In the genomic region with DNA sequence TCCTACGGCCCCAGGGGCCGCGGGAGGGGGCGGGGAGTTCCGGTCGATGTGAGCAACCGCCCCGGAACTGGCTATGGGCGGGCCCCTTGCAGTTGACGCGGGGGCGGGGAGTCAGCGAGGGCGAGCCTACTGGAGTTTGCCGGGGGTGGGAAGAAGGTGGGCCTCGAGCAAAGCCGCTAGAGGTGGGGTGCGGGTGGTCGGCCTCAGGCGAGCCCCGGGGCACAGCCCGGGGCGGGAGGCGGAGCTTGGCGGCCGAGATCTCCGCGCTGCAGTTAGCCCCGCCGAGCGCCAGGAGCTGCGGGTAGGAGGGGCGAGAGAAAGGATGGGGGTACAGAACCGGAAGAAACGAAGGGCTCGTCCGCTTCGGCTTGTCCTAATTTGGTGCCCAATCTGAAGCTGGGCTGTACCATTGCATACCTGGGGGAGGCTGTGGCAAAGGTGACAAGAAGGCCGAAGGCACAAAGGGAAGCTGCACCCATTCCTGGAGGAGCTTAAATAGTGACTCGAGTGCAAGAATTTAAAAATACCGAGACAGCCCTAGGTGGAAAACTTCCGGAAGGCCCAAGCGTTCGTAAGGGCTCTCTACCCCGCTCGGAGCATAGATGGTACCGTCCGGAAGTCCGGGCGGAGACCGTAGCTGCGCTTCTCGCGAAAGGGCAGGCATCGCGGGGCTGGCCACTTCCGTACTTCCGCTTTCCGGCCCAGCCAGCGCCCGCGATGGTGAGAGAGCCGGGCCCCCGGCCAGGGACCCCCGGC, we compare ENCODE assay signal across 1 cellular context.
TF ChIP-seq lines count a peak whose summit lies in the region.

TSS of gene ARPC4 (plus strand) at position 678 of the 756 bp plus-strand sequence. CDS start at position 718, 40 bp downstream.
TSS of gene TADA3 (minus strand) at position 69 of the 756 bp plus-strand sequence. CDS start 1,007 bp downstream, outside the sequence.

TF ChIP-seq in K562, 482 proteins besides CTCF, POLR2A, EP300 and RAD21 (continued from another document and continues in another):
- TF ChIP-seq, protein P1, sequence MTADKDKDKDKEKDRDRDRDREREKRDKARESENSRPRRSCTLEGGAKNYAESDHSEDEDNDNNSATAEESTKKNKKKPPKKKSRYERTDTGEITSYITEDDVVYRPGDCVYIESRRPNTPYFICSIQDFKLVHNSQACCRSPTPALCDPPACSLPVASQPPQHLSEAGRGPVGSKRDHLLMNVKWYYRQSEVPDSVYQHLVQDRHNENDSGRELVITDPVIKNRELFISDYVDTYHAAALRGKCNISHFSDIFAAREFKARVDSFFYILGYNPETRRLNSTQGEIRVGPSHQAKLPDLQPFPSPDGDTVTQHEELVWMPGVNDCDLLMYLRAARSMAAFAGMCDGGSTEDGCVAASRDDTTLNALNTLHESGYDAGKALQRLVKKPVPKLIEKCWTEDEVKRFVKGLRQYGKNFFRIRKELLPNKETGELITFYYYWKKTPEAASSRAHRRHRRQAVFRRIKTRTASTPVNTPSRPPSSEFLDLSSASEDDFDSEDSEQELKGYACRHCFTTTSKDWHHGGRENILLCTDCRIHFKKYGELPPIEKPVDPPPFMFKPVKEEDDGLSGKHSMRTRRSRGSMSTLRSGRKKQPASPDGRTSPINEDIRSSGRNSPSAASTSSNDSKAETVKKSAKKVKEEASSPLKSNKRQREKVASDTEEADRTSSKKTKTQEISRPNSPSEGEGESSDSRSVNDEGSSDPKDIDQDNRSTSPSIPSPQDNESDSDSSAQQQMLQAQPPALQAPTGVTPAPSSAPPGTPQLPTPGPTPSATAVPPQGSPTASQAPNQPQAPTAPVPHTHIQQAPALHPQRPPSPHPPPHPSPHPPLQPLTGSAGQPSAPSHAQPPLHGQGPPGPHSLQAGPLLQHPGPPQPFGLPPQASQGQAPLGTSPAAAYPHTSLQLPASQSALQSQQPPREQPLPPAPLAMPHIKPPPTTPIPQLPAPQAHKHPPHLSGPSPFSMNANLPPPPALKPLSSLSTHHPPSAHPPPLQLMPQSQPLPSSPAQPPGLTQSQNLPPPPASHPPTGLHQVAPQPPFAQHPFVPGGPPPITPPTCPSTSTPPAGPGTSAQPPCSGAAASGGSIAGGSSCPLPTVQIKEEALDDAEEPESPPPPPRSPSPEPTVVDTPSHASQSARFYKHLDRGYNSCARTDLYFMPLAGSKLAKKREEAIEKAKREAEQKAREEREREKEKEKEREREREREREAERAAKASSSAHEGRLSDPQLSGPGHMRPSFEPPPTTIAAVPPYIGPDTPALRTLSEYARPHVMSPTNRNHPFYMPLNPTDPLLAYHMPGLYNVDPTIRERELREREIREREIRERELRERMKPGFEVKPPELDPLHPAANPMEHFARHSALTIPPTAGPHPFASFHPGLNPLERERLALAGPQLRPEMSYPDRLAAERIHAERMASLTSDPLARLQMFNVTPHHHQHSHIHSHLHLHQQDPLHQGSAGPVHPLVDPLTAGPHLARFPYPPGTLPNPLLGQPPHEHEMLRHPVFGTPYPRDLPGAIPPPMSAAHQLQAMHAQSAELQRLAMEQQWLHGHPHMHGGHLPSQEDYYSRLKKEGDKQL (CRISPR knock-in tag; IDR thresholded peaks at IDR 0.05; ENCODE audit: borderline replicate concordance), result no peak
- TF ChIP-seq ZNF444 (CRISPR knock-in tag; IDR thresholded peaks at IDR 0.05), result no peak
- no peak for TF ChIP-seq CTCFL (IDR thresholded peaks at IDR 0.05; ENCODE audit: borderline replicate concordance, insufficient read depth, low read depth, low read length, poor library complexity, severe bottlenecking)
- no peak for TF ChIP-seq SETDB1 (IDR thresholded peaks at IDR 0.05; ENCODE audit: low read length)
- TF ChIP-seq ZNF589 (CRISPR knock-in tag; IDR thresholded peaks at IDR 0.05; ENCODE audit: low read depth), result no peak
- TF ChIP-seq, protein P2, sequence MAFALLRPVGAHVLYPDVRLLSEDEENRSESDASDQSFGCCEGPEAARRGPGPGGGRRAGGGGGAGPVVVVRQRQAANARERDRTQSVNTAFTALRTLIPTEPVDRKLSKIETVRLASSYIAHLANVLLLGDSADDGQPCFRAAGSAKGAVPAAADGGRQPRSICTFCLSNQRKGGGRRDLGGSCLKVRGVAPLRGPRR (CRISPR knock-in tag; IDR thresholded peaks at IDR 0.05), result no peak
- no peak for TF ChIP-seq MEIS2 (IDR thresholded peaks at IDR 0.05; ENCODE audit: partially characterized antibody)
- peak; percentile 39; the same call in 1 of the 2 replicates for TF ChIP-seq ARID1B (IDR thresholded peaks at IDR 0.05)
- no peak for TF ChIP-seq ZNF395 (CRISPR knock-in tag; IDR thresholded peaks at IDR 0.05)
- peak; percentile 47 for TF ChIP-seq PML (IDR thresholded peaks at IDR 0.05; ENCODE audit: low read length)
- peak; percentile 43 to 100; a peak in 3 of 4 replicates for TF ChIP-seq FOXK2 (conservative IDR thresholded peaks at IDR 0.05 in 1 of 2, IDR thresholded peaks at IDR 0.05 in 1 of 2; ENCODE audit: low read depth in 2 of 2)
- TF ChIP-seq, protein P3, sequence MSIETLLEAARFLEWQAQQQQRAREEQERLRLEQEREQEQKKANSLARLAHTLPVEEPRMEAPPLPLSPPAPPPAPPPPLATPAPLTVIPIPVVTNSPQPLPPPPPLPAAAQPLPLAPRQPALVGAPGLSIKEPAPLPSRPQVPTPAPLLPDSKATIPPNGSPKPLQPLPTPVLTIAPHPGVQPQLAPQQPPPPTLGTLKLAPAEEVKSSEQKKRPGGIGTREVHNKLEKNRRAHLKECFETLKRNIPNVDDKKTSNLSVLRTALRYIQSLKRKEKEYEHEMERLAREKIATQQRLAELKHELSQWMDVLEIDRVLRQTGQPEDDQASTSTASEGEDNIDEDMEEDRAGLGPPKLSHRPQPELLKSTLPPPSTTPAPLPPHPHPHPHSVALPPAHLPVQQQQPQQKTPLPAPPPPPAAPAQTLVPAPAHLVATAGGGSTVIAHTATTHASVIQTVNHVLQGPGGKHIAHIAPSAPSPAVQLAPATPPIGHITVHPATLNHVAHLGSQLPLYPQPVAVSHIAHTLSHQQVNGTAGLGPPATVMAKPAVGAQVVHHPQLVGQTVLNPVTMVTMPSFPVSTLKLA (conservative IDR thresholded peaks at IDR 0.05), result peak; percentile 59 to 73; a peak in 3 of 4 replicates
- TF ChIP-seq ZNF224 (CRISPR knock-in tag; IDR thresholded peaks at IDR 0.05), result no peak
- no peak for TF ChIP-seq DACH1 (IDR thresholded peaks at IDR 0.05; ENCODE audit: partially characterized antibody)
- no peak for TF ChIP-seq TFAM (CRISPR knock-in tag; conservative IDR thresholded peaks at IDR 0.05)
- no peak for TF ChIP-seq CEBPB (tag; IDR thresholded peaks at IDR 0.05)
- peak in 1 of 2 experiments; percentile 100; a peak in 2 of 4 replicates for TF ChIP-seq NONO (IDR thresholded peaks at IDR 0.05; ENCODE audit: low read depth in 2 of 2, low read length in 1 of 2)
- no peak for TF ChIP-seq NR2F6 (CRISPR knock-in tag; IDR thresholded peaks at IDR 0.05)
- TF ChIP-seq ETS2 (tag; IDR thresholded peaks at IDR 0.05; ENCODE audit: borderline replicate concordance, poor library complexity, severe bottlenecking), result no peak
- peak; percentile 94 for TF ChIP-seq BHLHE40 (IDR thresholded peaks at IDR 0.05; ENCODE audit: low read length)
- TF ChIP-seq ZNF639 (CRISPR knock-in tag; conservative IDR thresholded peaks at IDR 0.05 in 1 of 2, IDR thresholded peaks at IDR 0.05 in 1 of 2), result no peak
- TF ChIP-seq XRCC4 (IDR thresholded peaks at IDR 0.05; ENCODE audit: extremely low read depth, insufficient read depth, insufficient read length), result no peak
- TF ChIP-seq, protein P4, sequence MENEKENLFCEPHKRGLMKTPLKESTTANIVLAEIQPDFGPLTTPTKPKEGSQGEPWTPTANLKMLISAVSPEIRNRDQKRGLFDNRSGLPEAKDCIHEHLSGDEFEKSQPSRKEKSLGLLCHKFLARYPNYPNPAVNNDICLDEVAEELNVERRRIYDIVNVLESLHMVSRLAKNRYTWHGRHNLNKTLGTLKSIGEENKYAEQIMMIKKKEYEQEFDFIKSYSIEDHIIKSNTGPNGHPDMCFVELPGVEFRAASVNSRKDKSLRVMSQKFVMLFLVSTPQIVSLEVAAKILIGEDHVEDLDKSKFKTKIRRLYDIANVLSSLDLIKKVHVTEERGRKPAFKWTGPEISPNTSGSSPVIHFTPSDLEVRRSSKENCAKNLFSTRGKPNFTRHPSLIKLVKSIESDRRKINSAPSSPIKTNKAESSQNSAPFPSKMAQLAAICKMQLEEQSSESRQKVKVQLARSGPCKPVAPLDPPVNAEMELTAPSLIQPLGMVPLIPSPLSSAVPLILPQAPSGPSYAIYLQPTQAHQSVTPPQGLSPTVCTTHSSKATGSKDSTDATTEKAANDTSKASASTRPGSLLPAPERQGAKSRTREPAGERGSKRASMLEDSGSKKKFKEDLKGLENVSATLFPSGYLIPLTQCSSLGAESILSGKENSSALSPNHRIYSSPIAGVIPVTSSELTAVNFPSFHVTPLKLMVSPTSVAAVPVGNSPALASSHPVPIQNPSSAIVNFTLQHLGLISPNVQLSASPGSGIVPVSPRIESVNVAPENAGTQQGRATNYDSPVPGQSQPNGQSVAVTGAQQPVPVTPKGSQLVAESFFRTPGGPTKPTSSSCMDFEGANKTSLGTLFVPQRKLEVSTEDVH (IDR thresholded peaks at IDR 0.05; ENCODE audit: low read depth, partially characterized antibody), result peak; percentile 83
- no peak for TF ChIP-seq SRSF1 (IDR thresholded peaks at IDR 0.05; ENCODE audit: low read depth, low read length)
- no peak for TF ChIP-seq HNRNPH1 (optimal IDR thresholded peaks at IDR 0.05; ENCODE audit: low read depth, low read length)
- TF ChIP-seq MYBL2 (IDR thresholded peaks at IDR 0.05; ENCODE audit: low read depth), result no peak
- no peak for TF ChIP-seq MYBL2 (CRISPR knock-in tag; IDR thresholded peaks at IDR 0.05; ENCODE audit: borderline replicate concordance)
- no peak; the same call in 1 of the 2 replicates for TF ChIP-seq MIER1 (IDR thresholded peaks at IDR 0.05; ENCODE audit: low read depth)
- TF ChIP-seq ELF2 (CRISPR knock-in tag; IDR thresholded peaks at IDR 0.05), result peak; percentile 94
- TF ChIP-seq, protein P5, sequence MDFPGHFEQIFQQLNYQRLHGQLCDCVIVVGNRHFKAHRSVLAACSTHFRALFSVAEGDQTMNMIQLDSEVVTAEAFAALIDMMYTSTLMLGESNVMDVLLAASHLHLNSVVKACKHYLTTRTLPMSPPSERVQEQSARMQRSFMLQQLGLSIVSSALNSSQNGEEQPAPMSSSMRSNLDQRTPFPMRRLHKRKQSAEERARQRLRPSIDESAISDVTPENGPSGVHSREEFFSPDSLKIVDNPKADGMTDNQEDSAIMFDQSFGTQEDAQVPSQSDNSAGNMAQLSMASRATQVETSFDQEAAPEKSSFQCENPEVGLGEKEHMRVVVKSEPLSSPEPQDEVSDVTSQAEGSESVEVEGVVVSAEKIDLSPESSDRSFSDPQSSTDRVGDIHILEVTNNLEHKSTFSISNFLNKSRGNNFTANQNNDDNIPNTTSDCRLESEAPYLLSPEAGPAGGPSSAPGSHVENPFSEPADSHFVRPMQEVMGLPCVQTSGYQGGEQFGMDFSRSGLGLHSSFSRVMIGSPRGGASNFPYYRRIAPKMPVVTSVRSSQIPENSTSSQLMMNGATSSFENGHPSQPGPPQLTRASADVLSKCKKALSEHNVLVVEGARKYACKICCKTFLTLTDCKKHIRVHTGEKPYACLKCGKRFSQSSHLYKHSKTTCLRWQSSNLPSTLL (IDR thresholded peaks at IDR 0.05), result no peak
- peak; percentile 89 for TF ChIP-seq SPI1 (IDR thresholded peaks at IDR 0.05; ENCODE audit: borderline replicate concordance, low read depth, low read length)
- TF ChIP-seq, protein P6, sequence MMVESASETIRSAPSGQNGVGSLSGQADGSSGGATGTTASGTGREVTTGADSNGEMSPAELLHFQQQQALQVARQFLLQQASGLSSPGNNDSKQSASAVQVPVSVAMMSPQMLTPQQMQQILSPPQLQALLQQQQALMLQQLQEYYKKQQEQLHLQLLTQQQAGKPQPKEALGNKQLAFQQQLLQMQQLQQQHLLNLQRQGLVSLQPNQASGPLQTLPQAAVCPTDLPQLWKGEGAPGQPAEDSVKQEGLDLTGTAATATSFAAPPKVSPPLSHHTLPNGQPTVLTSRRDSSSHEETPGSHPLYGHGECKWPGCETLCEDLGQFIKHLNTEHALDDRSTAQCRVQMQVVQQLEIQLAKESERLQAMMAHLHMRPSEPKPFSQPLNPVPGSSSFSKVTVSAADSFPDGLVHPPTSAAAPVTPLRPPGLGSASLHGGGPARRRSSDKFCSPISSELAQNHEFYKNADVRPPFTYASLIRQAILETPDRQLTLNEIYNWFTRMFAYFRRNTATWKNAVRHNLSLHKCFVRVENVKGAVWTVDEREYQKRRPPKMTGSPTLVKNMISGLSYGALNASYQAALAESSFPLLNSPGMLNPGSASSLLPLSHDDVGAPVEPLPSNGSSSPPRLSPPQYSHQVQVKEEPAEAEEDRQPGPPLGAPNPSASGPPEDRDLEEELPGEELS (CRISPR knock-in tag; IDR thresholded peaks at IDR 0.05; ENCODE audit: borderline replicate concordance), result no peak
- no peak for TF ChIP-seq BRD9 (IDR thresholded peaks at IDR 0.05; ENCODE audit: low read depth, partially characterized antibody)
- peak; percentile 64; the same call in 1 of the 2 replicates for TF ChIP-seq FOXM1 (IDR thresholded peaks at IDR 0.05; ENCODE audit: low read depth)
- TF ChIP-seq FOXM1 (CRISPR knock-in tag; IDR thresholded peaks at IDR 0.05; ENCODE audit: low read depth), result no peak
- peak; percentile 28; the same call in 1 of the 2 replicates for TF ChIP-seq RNF2 (IDR thresholded peaks at IDR 0.05)
